ENCODE assay signal across 20 cellular contexts in the genomic region with DNA sequence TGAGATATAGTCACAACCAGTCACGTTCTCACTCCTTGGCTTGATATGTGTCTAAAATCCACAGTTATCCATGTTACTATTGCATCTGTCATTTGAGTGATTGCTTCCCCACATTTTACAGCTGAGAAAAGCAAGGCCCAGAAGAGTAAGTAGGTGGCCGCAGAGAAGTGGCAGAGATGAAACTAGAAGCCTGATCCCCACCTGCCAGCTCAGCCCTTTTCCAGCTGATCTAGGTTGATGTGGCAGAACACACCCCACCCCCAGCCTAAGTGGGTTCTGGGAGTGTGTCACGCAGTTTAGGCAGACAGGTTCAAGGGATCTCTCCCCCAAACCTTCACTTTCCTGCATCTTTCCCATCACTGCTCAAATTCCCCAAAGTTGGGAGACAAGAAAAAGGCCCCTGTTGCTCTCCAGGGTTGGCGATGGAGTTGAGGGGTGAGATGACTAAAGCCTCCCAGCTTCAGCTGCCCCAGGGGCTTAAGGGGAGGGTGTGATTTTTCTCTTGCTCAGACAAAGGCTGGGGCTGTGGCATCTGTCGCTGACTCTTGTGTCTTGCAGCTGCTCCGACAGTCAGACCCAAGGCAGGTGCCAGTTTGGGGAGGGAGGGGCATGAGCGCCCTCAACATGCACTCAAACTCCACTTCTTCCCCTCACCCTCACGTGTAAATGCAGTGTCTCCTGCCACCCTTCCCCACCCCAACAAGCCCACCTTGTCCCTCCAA. TPM values are rescaled to one million over a fixed set of nuclear protein-coding genes. Genes with fewer than 3 reads are reported as not detected.
DNase-seq lines count a peak whose midpoint lies in the region; ATAC-seq, FAIRE-seq and TF ChIP-seq lines count a peak whose summit lies in the region.
"Had no signal": no experiment of that assay in that cellular context is flagged by ENCODE, and none has a peak within 500 bp of the region (broad histone marks: within the 10 kb centered on the region; RNA-seq: fewer than 3 reads in every experiment).

No MANE protein-coding gene starts in this region.

- WGBS in thyroid gland, 2 donors = 65 to 67% methylated on average over 8 of the region's 8 CpGs

- no peak overlapping the region for H3K4me3 ChIP-seq in WERI-Rb-1 (ENCODE audit: low read depth, low read length)
- H3K4me3 ChIP-seq in thyroid gland (replicated peaks in 1 of 3) = no peak overlapping the region
- H3K4me3 ChIP-seq: pancreas, stomach, upper lobe of right lung had no signal

- intact Hi-C loops in thyroid gland (cut with DNase I) = no loop called here

- no peak for FAIRE-seq in D721Med (lab: Jason Lieb, UNC)
- FAIRE-seq: pancreas had no signal

- no peak for TF ChIP-seq CTCF in WERI-Rb-1 (IDR thresholded peaks at IDR 0.05; ENCODE audit: low read depth, low read length)
- no peak for TF ChIP-seq CTCF in D721Med (IDR thresholded peaks at IDR 0.05; ENCODE audit: insufficient read depth, missing control alignments)
- TF ChIP-seq CTCF in thyroid gland (IDR thresholded peaks at IDR 0.05) = no peak

- ATAC-seq in HG03342 (IDR thresholded peaks at IDR 0.05; ENCODE audit: unreplicated experiment) = no peak
- ATAC-seq: pancreas, upper lobe of right lung had no signal

- H3K9me3 ChIP-seq in WERI-Rb-1 (ENCODE audit: severe bottlenecking) = no peaks in the 10 kb centered on the region
- no peaks in the 10 kb centered on the region for H3K9me3 ChIP-seq in thyroid gland
- H3K9me3 ChIP-seq: pancreas, stomach, upper lobe of right lung had no signal

- H3K27me3 ChIP-seq in WERI-Rb-1 (ENCODE audit: insufficient read depth, low read depth, severe bottlenecking) (no peaks in the 10 kb centered on the region), thyroid gland (no peaks in the 10 kb centered on the region)

- H3K27ac ChIP-seq in WERI-Rb-1 (no peak overlapping the region; the same call in 1 of the 2 replicates), thyroid gland (no peak overlapping the region)
- H3K27ac ChIP-seq: HL-60, pancreas, stomach, upper lobe of right lung had no signal

- H3K4me1 ChIP-seq in thyroid gland = no peaks in the 10 kb centered on the region
- H3K4me1 ChIP-seq: pancreas, upper lobe of right lung had no signal

- no peaks in the 10 kb centered on the region for H3K36me3 ChIP-seq in WERI-Rb-1
- no peaks in the 10 kb centered on the region for H3K36me3 ChIP-seq in thyroid gland
- H3K36me3 ChIP-seq: pancreas, stomach, upper lobe of right lung had no signal

- DNase-seq in COR-L47 (lab: John Stamatoyannopoulos, UW) (peak; percentile 21), NCI-H1105 (lab: John Stamatoyannopoulos, UW) (peak; percentile 75), NCI-H2171 treated with DMSO at 0.1 percent for 48 hours (lab: John Stamatoyannopoulos, UW) (peak; percentile 85), WERI-Rb-1 (peak; percentile 60), D721Med (ENCODE audit: insufficient read length, low spot score) (no peak), thyroid gland (no peak)
- no peak for DNase-seq in activated CD4-positive, alpha-beta T cell treated with anti-CD3 and anti-CD28 coated beads, Interleukin-2, amount 50 U/mL, for 1 hour
- DNase-seq: activated CD4-positive, alpha-beta T cell treated with anti-CD3 and anti-CD28 coated beads, Interleukin-2, amount 50 U/mL, for 4 hours; activated naive CD4-positive, alpha-beta T cell; activated T-cell treated with anti-CD3 and anti-CD28 coated beads for 4 hours; anterior cingulate cortex; effector CD4-positive, alpha-beta T cell; H7; MV-4-11; pancreas; stomach; upper lobe of right lung had no signal

- no peak for TF ChIP-seq POLR2A in thyroid gland (IDR thresholded peaks at IDR 0.05)

RNA-seq across cellular contexts. Expression of a gene that starts 48.9 kb away (rescaled TPM):
- total RNA-seq in thyroid gland = not detected
- total RNA-seq: liver, pancreas, stomach, upper lobe of right lung had no signal

Comparison
In these comparisons a context has a peak if more than half of its experiments do, and no peak if none do; other contexts are left out.
1. DNase-seq: peak in COR-L47 (single experiment), NCI-H1105 (single experiment), NCI-H2171 treated with DMSO at 0.1 percent for 48 hours (single experiment) and WERI-Rb-1 (single experiment); none in D721Med (single experiment), activated CD4-positive, alpha-beta T cell treated with anti-CD3 and anti-CD28 coated beads, Interleukin-2, amount 50 U/mL, for 1 hour (single experiment) and thyroid gland (0 of 2).